22 cellular contexts compared by ENCODE assay signal in the genomic region with DNA sequence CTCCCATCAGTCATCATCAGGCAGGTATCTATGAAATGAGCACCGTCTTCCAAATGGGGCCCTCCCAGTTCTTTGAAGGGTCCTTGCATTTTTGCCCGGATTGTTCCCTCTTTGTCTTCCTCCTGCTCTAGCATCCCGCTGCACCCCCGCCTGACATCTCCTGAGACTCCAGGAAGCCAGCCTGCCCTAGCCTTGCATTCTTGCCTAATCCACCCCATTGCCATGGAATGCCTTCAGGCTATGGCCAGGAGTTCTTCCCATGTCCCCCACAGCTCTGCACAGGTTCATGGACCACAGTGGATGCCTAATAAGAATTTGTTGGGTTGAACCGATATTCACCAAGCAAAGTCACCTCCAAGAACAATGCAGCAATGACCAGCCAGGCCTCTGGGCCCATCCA.
DNase-seq lines count a peak whose midpoint lies in the region; ATAC-seq, FAIRE-seq and TF ChIP-seq lines count a peak whose summit lies in the region.
"Had no signal": no experiment of that assay in that cellular context is flagged by ENCODE, and none has a peak within 500 bp of the region (broad histone marks: within the 10 kb centered on the region; RNA-seq: fewer than 3 reads in every experiment).

No MANE protein-coding gene starts in this region.

- TF ChIP-seq CTCF in glutamatergic neuron (IDR thresholded peaks at IDR 0.05; ENCODE audit: partially characterized antibody, unreplicated experiment) = no peak
- no peak for TF ChIP-seq CTCF in HepG2 (CRISPR knock-in tag; IDR thresholded peaks at IDR 0.05)

- no peak overlapping the region for H2AFZ ChIP-seq in trophoblast cell (ENCODE audit: insufficient read depth, low read length, poor library complexity)
- no peak overlapping the region for H2AFZ ChIP-seq in HepG2 (ENCODE audit: low read length)

- H4K8ac ChIP-seq in trophoblast cell (ENCODE audit: low read depth, low read length) = no peak overlapping the region

- no peak overlapping the region for H2AK5ac ChIP-seq in trophoblast cell (ENCODE audit: low read length)

- no peak overlapping the region for H4K91ac ChIP-seq in trophoblast cell (ENCODE audit: low read depth, low read length)

- no peak for TF ChIP-seq EP300 in HepG2 (IDR thresholded peaks at IDR 0.05; ENCODE audit: low read depth in 2 of 2, low read length in 2 of 2)
- no peak for TF ChIP-seq EP300 in HepG2 (CRISPR knock-in tag; IDR thresholded peaks at IDR 0.05; ENCODE audit: borderline replicate concordance)

- no peak overlapping the region for H2BK5ac ChIP-seq in trophoblast cell (ENCODE audit: low read depth, low read length, poor library complexity)

- H3K9ac ChIP-seq in HUES64 (ENCODE audit: low read depth, low read length) (no peak overlapping the region), trophoblast cell (ENCODE audit: low read length) (no peak overlapping the region), HepG2 (ENCODE audit: insufficient read depth, low read depth, low read length) (no peak overlapping the region)

- no peak for FAIRE-seq in HepG2 (lab: Jason Lieb, UNC)
- FAIRE-seq: frontal cortex had no signal

- peak overlapping the region; percentile 94; the same call in 1 of the 2 replicates for H3K27ac ChIP-seq in HUES64 (ENCODE audit: low read depth, low read length)
- no peak overlapping the region for H3K27ac ChIP-seq in trophoblast cell (ENCODE audit: low read depth, low read length)
- H3K27ac ChIP-seq in HepG2 (ENCODE audit: extremely low read length, insufficient read depth, low read length) = no peak overlapping the region
- H3K27ac ChIP-seq: dorsolateral prefrontal cortex, left lung had no signal

- TF ChIP-seq RAD21 in HepG2 (CRISPR knock-in tag; IDR thresholded peaks at IDR 0.05) = no peak

- H3K27me3 ChIP-seq in HUES64 (ENCODE audit: insufficient read depth, low read length) (no peaks in the 10 kb centered on the region), trophoblast cell (ENCODE audit: insufficient read depth, low read length) (no peaks in the 10 kb centered on the region), HepG2 (ENCODE audit: control insufficient read depth in 1 of 2, insufficient read depth in 2 of 2, low read length in 2 of 2) (no peaks in the 10 kb centered on the region)
- H3K27me3 ChIP-seq: dorsolateral prefrontal cortex, left lung, thyroid gland had no signal

- H4K20me1 ChIP-seq in HepG2 (ENCODE audit: insufficient read depth, low read length) = peaks cover 54% of the 10 kb centered on the region

- in situ Hi-C loops in HepG2 (cut with HindIII; ENCODE audit: extremely low pct_ligation_motif_present, low pct_unique_long_range_greater_than_20kb) = no loop called here

- H3K14ac ChIP-seq in trophoblast cell (ENCODE audit: low read length) = no peak overlapping the region

- H3K79me2 ChIP-seq in trophoblast cell (ENCODE audit: control insufficient read depth, insufficient read depth, low read length, poor library complexity) (peaks cover 10% of the 10 kb centered on the region), HepG2 (ENCODE audit: insufficient read depth, low read length) (peaks cover 41% of the 10 kb centered on the region)

- H3K9me3 Mint-ChIP-seq in glutamatergic neuron (ENCODE audit: unreplicated experiment) = peaks cover 24% of the 10 kb centered on the region

- H3K18ac ChIP-seq in trophoblast cell (ENCODE audit: low read length) = peak overlapping the region; percentile 20

- H3K4me3 ChIP-seq in HUES64 (ENCODE audit: low read length) (no peak overlapping the region), trophoblast cell (ENCODE audit: low read depth, low read length) (no peak overlapping the region), HepG2 (replicated peaks in 1 of 3; ENCODE audit: insufficient read depth in 1 of 3, low read depth in 2 of 3, low read length in 3 of 3) (no peak overlapping the region)
- H3K4me3 ChIP-seq: dorsolateral prefrontal cortex, left lung, thyroid gland had no signal

- H2BK120ac ChIP-seq in trophoblast cell (ENCODE audit: insufficient read depth, low read length, poor library complexity) = no peak overlapping the region

- H3K4me1 Mint-ChIP-seq in glutamatergic neuron (ENCODE audit: low read depth, unreplicated experiment) = peaks cover 54% of the 10 kb centered on the region

- BruUV-seq in HepG2 (replicated peaks; lab: Mats Ljungman, UMichigan) = no TSS peak

- no peaks in the 10 kb centered on the region for H3K36me3 Mint-ChIP-seq in glutamatergic neuron (ENCODE audit: unreplicated experiment)

- H3K9me3 ChIP-seq in HUES64 (ENCODE audit: insufficient read depth, low read depth, low read length) (no peaks in the 10 kb centered on the region), trophoblast cell (ENCODE audit: insufficient read depth, low read depth, low read length) (no peaks in the 10 kb centered on the region), HepG2 (ENCODE audit: low read length) (no peaks in the 10 kb centered on the region)
- H3K9me3 ChIP-seq: left lung, thyroid gland had no signal

- H2BK12ac ChIP-seq in trophoblast cell (ENCODE audit: low read length) = no peak overlapping the region

- WGBS in HUES64 = 60% methylated on average over 5 of the region's 5 CpGs
- no CpG with 5 or more reads among the region's 5 CpGs for WGBS in trophoblast cell (ENCODE audit: extremely low coverage, insufficient coverage, insufficient read length)
- 98% methylated on average over 5 of the region's 5 CpGs for WGBS in HepG2 (ENCODE audit: low lambda C conversion rate)

- H3K27ac Mint-ChIP-seq in glutamatergic neuron (ENCODE audit: unreplicated experiment) = peak overlapping the region; percentile 93

- DNase-seq in EL (peak; percentile 50), glutamatergic neuron (no peak), trophoblast cell (no peak), GM19238 (ENCODE audit: insufficient read length, low spot score) (no peak), HepG2 (ENCODE audit: low spot score) (no peak), posterior vena cava (ENCODE audit: low spot score) (no peak)
- DNase-seq: activated CD4-positive, alpha-beta T cell treated with anti-CD3 and anti-CD28 coated beads, Interleukin-2, amount 50 U/mL, for 1 hour; activated CD8-positive, alpha-beta memory T cell treated with anti-CD3 and anti-CD28 coated beads, Interleukin-2, amount 50 U/mL, for 4 hours; activated effector memory CD4-positive, alpha-beta T cell treated with Interleukin-2 at 50 U/mL for 16 hours; caudate nucleus; dorsolateral prefrontal cortex; KBM-7; left lung; NCI-H1092 treated with DMSO at 0.1 percent for 48 hours; NCI-H2081 treated with DMSO at 0.1 percent for 48 hours; NCI-H524 treated with DMSO at 0.1 percent for 48 hours; RPMI8226; stimulated activated naive CD4-positive, alpha-beta T cell treated with Interleukin-2 at 50 U/mL for 16 hours; thyroid gland had no signal

- POLR2A ChIA-PET in HepG2 (lab: Yijun Ruan, JAX) = no interaction called here

- peak overlapping the region; percentile 72 for H3K4me3 Mint-ChIP-seq in glutamatergic neuron (ENCODE audit: unreplicated experiment)

- no peak overlapping the region for H3K4ac ChIP-seq in trophoblast cell (ENCODE audit: low read depth, low read length)

- TF ChIP-seq POLR2A in HepG2 (IDR thresholded peaks at IDR 0.05; ENCODE audit: insufficient read depth in 1 of 2, low read depth in 2 of 2, low read length in 2 of 2) = no peak

- no peak overlapping the region for H3K23ac ChIP-seq in trophoblast cell (ENCODE audit: low read length)

- H3K36me3 ChIP-seq in HUES64 (ENCODE audit: insufficient read depth, low read length) (peaks cover 5% of the 10 kb centered on the region; the same call in 1 of the 2 replicates), trophoblast cell (ENCODE audit: control insufficient read depth in 1 of 2, insufficient read depth in 2 of 2, low read length in 2 of 2) (peaks cover 51 to 54% of the 10 kb centered on the region in 2 experiments), HepG2 (replicated peaks in 1 of 2; ENCODE audit: control insufficient read depth in 1 of 2, insufficient read depth in 2 of 2, low read length in 2 of 2) (peaks cover 26 to 62% of the 10 kb centered on the region in 2 experiments)

- intact Hi-C loops in HepG2 (cut with micrococcal nuclease; ENCODE audit: unreplicated experiment) = no loop called here
- intact Hi-C loops in posterior vena cava (cut with DNase I) = no loop called here

- peaks cover 20% of the 10 kb centered on the region for H3K27me3 Mint-ChIP-seq in glutamatergic neuron (ENCODE audit: unreplicated experiment)

- H3K4me2 ChIP-seq in trophoblast cell (ENCODE audit: low read length) = no peak overlapping the region
- no peak overlapping the region for H3K4me2 ChIP-seq in HepG2 (ENCODE audit: low read depth, low read length)

- no peaks in the 10 kb centered on the region for H3K79me1 ChIP-seq in trophoblast cell (ENCODE audit: low read length)

- CTCF ChIA-PET in HepG2 (lab: Yijun Ruan, JAX; ENCODE audit: low intra/inter-chr PET ratio, low total read pairs) = no interaction called here

- H4K12ac ChIP-seq in trophoblast cell (ENCODE audit: low read depth, low read length) = no peak overlapping the region

- ATAC-seq in HepG2 = no peak
- ATAC-seq: left lung, sciatic nerve had no signal

- H3K4me1 ChIP-seq in HUES64 (ENCODE audit: insufficient read depth, low read length) (peaks cover 78% of the 10 kb centered on the region), trophoblast cell (ENCODE audit: control insufficient read depth in 1 of 2, insufficient read depth in 2 of 2, low read length in 2 of 2) (peaks cover 29 to 47% of the 10 kb centered on the region in 2 experiments), HepG2 (ENCODE audit: insufficient read depth, low read length) (peaks cover 88% of the 10 kb centered on the region)

TF ChIP-seq in HepG2, 621 proteins besides CTCF, POLR2A, EP300 and RAD21 (continues in another document):
- TF ChIP-seq SP1 (IDR thresholded peaks at IDR 0.05) (no peak), SP1 (CRISPR knock-in tag; IDR thresholded peaks at IDR 0.05) (no peak), ZNF18 (CRISPR knock-in tag; IDR thresholded peaks at IDR 0.05; ENCODE audit: insufficient replicate concordance) (no peak), ZNF709 (CRISPR knock-in tag; IDR thresholded peaks at IDR 0.05) (no peak), SMYD3 (CRISPR knock-in tag; IDR thresholded peaks at IDR 0.05) (no peak), MEIS1 (CRISPR knock-in tag; IDR thresholded peaks at IDR 0.05; ENCODE audit: borderline replicate concordance) (no peak), ZNF644 (CRISPR knock-in tag; IDR thresholded peaks at IDR 0.05; ENCODE audit: low read depth) (no peak), RFXANK (CRISPR knock-in tag; IDR thresholded peaks at IDR 0.05) (no peak)
